In genomic region chr9:90830051-90830450, GRCh38 we compare ENCODE assay signal across 28 cellular contexts. TPM values are rescaled to one million over a fixed set of nuclear protein-coding genes. Genes with fewer than 3 reads are reported as not detected.
A peak's percentile ranks its signal among the peaks of the same experiment; 100 is the strongest.
DNase-seq lines count a peak whose midpoint lies in the region; ATAC-seq, FAIRE-seq and TF ChIP-seq lines count a peak whose summit lies in the region.
"Had no signal": no experiment of that assay in that cellular context is flagged by ENCODE, and none has a peak within 500 bp of the region (broad histone marks: within the 10 kb centered on the region; RNA-seq: fewer than 3 reads in every experiment).

No MANE protein-coding gene starts in this region.

- H3K4me3 ChIP-seq in DOHH2 (ENCODE audit: low read length) (peak overlapping the region; percentile 96), SU-DHL-6 (ENCODE audit: insufficient read depth, low read length, poor library complexity, severe bottlenecking) (no peak overlapping the region), neutrophil (ENCODE audit: low read depth in 1 of 2, low read length in 1 of 2) (no peak overlapping the region)
- H3K4me3 ChIP-seq: mucosa of descending colon had no signal

- H4K20me1 ChIP-seq in DOHH2 (ENCODE audit: control insufficient read depth, insufficient read depth, low read depth, low read length) (no peaks in the 10 kb centered on the region), SU-DHL-6 (ENCODE audit: low read depth, low read length) (no peaks in the 10 kb centered on the region)

- H3K9ac ChIP-seq in SU-DHL-6 (ENCODE audit: low read length), result no peak overlapping the region
- H3K9ac ChIP-seq: SK-N-SH had no signal

- ATAC-seq in GM19023 (IDR thresholded peaks at IDR 0.05; ENCODE audit: unreplicated experiment) (no peak), GM19328 (IDR thresholded peaks at IDR 0.05; ENCODE audit: unreplicated experiment) (no peak), HG03469 (IDR thresholded peaks at IDR 0.05; ENCODE audit: unreplicated experiment) (no peak)
- ATAC-seq: foreskin keratinocyte, mucosa of descending colon had no signal

- peak; percentile 85 for TF ChIP-seq CTCF in DOHH2 (IDR thresholded peaks at IDR 0.05; ENCODE audit: low read depth, low read length, poor library complexity, severe bottlenecking)
- TF ChIP-seq CTCF in SU-DHL-6 (IDR thresholded peaks at IDR 0.05; ENCODE audit: insufficient read depth, low read length, poor library complexity, severe bottlenecking), result peak; percentile 26
- no peak for TF ChIP-seq CTCF in neutrophil (IDR thresholded peaks at IDR 0.05)

- no peaks in the 10 kb centered on the region for H3K9me2 ChIP-seq in DOHH2 (replicated peaks; ENCODE audit: control insufficient read depth, low read length)
- no peaks in the 10 kb centered on the region for H3K9me2 ChIP-seq in SU-DHL-6 (replicated peaks; ENCODE audit: insufficient read depth, low read length)
- H3K9me2 ChIP-seq: SK-N-SH had no signal

- DNase-seq in GM12891 (ENCODE audit: insufficient read length, low spot score) (no peak), NCI-H526 treated with DMSO at 0.1 percent for 48 hours (lab: John Stamatoyannopoulos, UW) (no peak)
- DNase-seq: activated CD4-positive, alpha-beta T cell treated with anti-CD3 and anti-CD28 coated beads, Interleukin-2, amount 50 U/mL, for 4 hours; activated naive CD8-positive, alpha-beta T cell treated with anti-CD3 and anti-CD28 coated beads, Interleukin-2, amount 10 ng/mL, durations not matched to agents 7 days and 5 days; CD4-positive, alpha-beta T cell; cerebellar nuclear complex; DMS153; foreskin keratinocyte; GF-D8; hippocampal formation; KBM-7; mucosa of descending colon; NCI-H2029; NCI-H510A; RPMI8226; SK-N-SH; stimulated activated CD8-positive, alpha-beta memory T cell treated with anti-CD3 and anti-CD28 coated beads, Interleukin-4, amount 100 ng/mL, for 48 hours had no signal

- H3K36me3 ChIP-seq in DOHH2 (ENCODE audit: control insufficient read depth, low read length) (peaks cover 85% of the 10 kb centered on the region), SU-DHL-6 (ENCODE audit: low read length) (no peaks in the 10 kb centered on the region), neutrophil (peaks cover 24% of the 10 kb centered on the region)

- H3F3A ChIP-seq in DOHH2 (ENCODE audit: control insufficient read depth, insufficient read depth) (peaks cover 48% of the 10 kb centered on the region), SU-DHL-6 (ENCODE audit: insufficient read depth) (peaks cover 25% of the 10 kb centered on the region)

- H3K4me2 ChIP-seq in DOHH2 (ENCODE audit: low read length) (peak overlapping the region; percentile 78), SU-DHL-6 (ENCODE audit: low read depth, low read length, poor library complexity, severe bottlenecking) (peak overlapping the region; percentile 91)
- H3K4me2 ChIP-seq: SK-N-SH had no signal

- no peaks in the 10 kb centered on the region for H3K27me3 ChIP-seq in DOHH2 (ENCODE audit: control insufficient read depth, low read length)
- H3K27me3 ChIP-seq in SU-DHL-6 (ENCODE audit: low read length), result no peaks in the 10 kb centered on the region
- H3K27me3 ChIP-seq in neutrophil, result no peaks in the 10 kb centered on the region
- H3K27me3 ChIP-seq: foreskin keratinocyte had no signal

- H3K4me1 ChIP-seq in DOHH2 (ENCODE audit: control insufficient read depth, low read length) (peaks cover 92% of the 10 kb centered on the region), neutrophil (ENCODE audit: control insufficient read depth in 1 of 2, insufficient read depth in 1 of 2, low read depth in 1 of 2, low read length in 1 of 2) (peaks cover 36 to 49% of the 10 kb centered on the region in 2 experiments)
- H3K4me1 ChIP-seq: foreskin keratinocyte had no signal

- H3K79me2 ChIP-seq in DOHH2 (ENCODE audit: control insufficient read depth, low read length), result peaks cover 96% of the 10 kb centered on the region
- peaks cover 62% of the 10 kb centered on the region for H3K79me2 ChIP-seq in SU-DHL-6 (ENCODE audit: insufficient read depth, low read length)

- no peak overlapping the region for H2AFZ ChIP-seq in SU-DHL-6 (ENCODE audit: low read depth, low read length, severe bottlenecking)

- TF ChIP-seq POLR2A in GM12891 (IDR thresholded peaks at IDR 0.05; ENCODE audit: low read depth, low read length), result no peak

- H3K9me3 ChIP-seq in DOHH2 (ENCODE audit: control insufficient read depth, insufficient read depth, low read length) (no peaks in the 10 kb centered on the region), SU-DHL-6 (ENCODE audit: insufficient read depth, low read length) (no peaks in the 10 kb centered on the region), neutrophil (no peaks in the 10 kb centered on the region)
- H3K9me3 ChIP-seq: mucosa of descending colon, SK-N-SH had no signal

- FAIRE-seq in GM12891 (lab: Jason Lieb, UNC), result peak; percentile 76
- FAIRE-seq: islet of Langerhans, urothelium cell line had no signal

- H3K27ac ChIP-seq in DOHH2 (ENCODE audit: low read depth, low read length) (peak overlapping the region; percentile 97), SU-DHL-6 (ENCODE audit: low read depth, low read length) (peak overlapping the region; percentile 85), neutrophil (peak overlapping the region; percentile 89)
- H3K27ac ChIP-seq: foreskin keratinocyte, VCaP had no signal

TF ChIP-seq in GM12891, 5 proteins besides CTCF, POLR2A, EP300 and RAD21:
- TF ChIP-seq POLR2AphosphoS5 (IDR thresholded peaks at IDR 0.05; ENCODE audit: low read depth, low read length) (no peak), PAX5 (IDR thresholded peaks at IDR 0.05; ENCODE audit: insufficient read depth, low read length, severe bottlenecking) (no peak), POU2F2 (IDR thresholded peaks at IDR 0.05; ENCODE audit: low read depth, low read length) (no peak), SPI1 (IDR thresholded peaks at IDR 0.05; ENCODE audit: low read depth, low read length) (no peak), TAF1 (IDR thresholded peaks at IDR 0.05; ENCODE audit: low read depth, low read length) (no peak)

RNA-seq across cellular contexts. Expression of gene SYK, which starts 28.4 kb away (rescaled TPM):
- polyA plus RNA-seq in GM12891 (2012; ENCODE audit: low read depth, missing spikeins), result 21.7 TPM
- polyA plus RNA-seq: AG04450, neural cell, SK-N-SH had no signal
